8 cellular contexts compared by ENCODE assay signal in genomic region chr13:37868691-37869505, GRCh38. TPM values are rescaled to one million over a fixed set of nuclear protein-coding genes. Genes with fewer than 3 reads are reported as not detected.
DNase-seq lines count a peak whose midpoint lies in the region; ATAC-seq and TF ChIP-seq lines count a peak whose summit lies in the region.
"Had no signal": no experiment of that assay in that cellular context is flagged by ENCODE, and none has a peak within 500 bp of the region (broad histone marks: within the 10 kb centered on the region; RNA-seq: fewer than 3 reads in every experiment).

No MANE protein-coding gene starts in this region.

- no peak for TF ChIP-seq POLR2A in testis (IDR thresholded peaks at IDR 0.05)

- H3K27ac ChIP-seq in dorsolateral prefrontal cortex (peak overlapping the region in 37 of 59 donors; percentile 1 to 77 (median 55)), lower lobe of right lung (peak overlapping the region; percentile 3), testis (no peak overlapping the region)

- peak overlapping the region; percentile 48 to 79 (median 65) for H3K4me3 ChIP-seq in dorsolateral prefrontal cortex
- peak overlapping the region; percentile 48 for H3K4me3 ChIP-seq in lower lobe of right lung
- H3K4me3 ChIP-seq in testis, result peak overlapping the region; percentile 24 to 39

- TF ChIP-seq CTCF in dorsolateral prefrontal cortex (IDR thresholded peaks at IDR 0.05 in 54 of 56, conservative IDR thresholded peaks at IDR 0.05 in 2 of 56; ENCODE audit: low read depth in 1 of 56, partially characterized antibody in 56 of 56), result no peak
- TF ChIP-seq CTCF in lower lobe of right lung (IDR thresholded peaks at IDR 0.05), result no peak
- no peak for TF ChIP-seq CTCF in testis (IDR thresholded peaks at IDR 0.05)

- H3K27me3 ChIP-seq in dorsolateral prefrontal cortex (peaks cover 0 to 12% (median 0%) of the 10 kb centered on the region in 45 donors), lower lobe of right lung (ENCODE audit: low read depth) (peaks cover 28% of the 10 kb centered on the region), testis (no peaks in the 10 kb centered on the region)

- peak; percentile 16 to 28 for ATAC-seq in lower lobe of right lung

- H3K36me3 ChIP-seq in lower lobe of right lung (no peaks in the 10 kb centered on the region), testis (ENCODE audit: low read depth, missing control alignments) (no peaks in the 10 kb centered on the region)

- H3K9me3 ChIP-seq in lower lobe of right lung (no peaks in the 10 kb centered on the region), testis (no peaks in the 10 kb centered on the region)

- DNase-seq in NCI-H748 (lab: John Stamatoyannopoulos, UW; ENCODE audit: unreplicated experiment) (peak; percentile 43), dorsolateral prefrontal cortex (no peak), lower lobe of right lung (no peak), testis (no peak), D341Med (ENCODE audit: low spot score) (no peak), activated gamma-delta T cell (lab: John Stamatoyannopoulos, UW) (no peak)
- DNase-seq in stimulated activated CD4-positive, alpha-beta T cell treated with anti-CD3 and anti-CD28 coated beads, Interleukin-4, amount 100 ng/mL, for 4 hours, result no peak
- DNase-seq: cerebellar nuclear complex had no signal

- intact Hi-C loops in dorsolateral prefrontal cortex (cut with DNase I) (no loop called here), lower lobe of right lung (cut with DNase I) (no loop called here), testis (cut with DNase I; ENCODE audit: low total_unique reads) (no loop called here)

- WGBS in testis, 2 donors, result 12% methylated on average over 24 to 27 of the region's 27 CpGs

- H3K4me1 ChIP-seq in lower lobe of right lung (peaks cover 9% of the 10 kb centered on the region), testis (peaks cover 13% of the 10 kb centered on the region)

RNA-seq across cellular contexts. Expression of gene TRPC4, which starts 0.7 kb away (rescaled TPM):
- 1 to 10 TPM; 1.4 to 8.4 (median 4.9) TPM for total RNA-seq in dorsolateral prefrontal cortex
- total RNA-seq in lower lobe of right lung, result 0.71 TPM
- total RNA-seq in testis, result under 1 TPM in 1 of 2 donors, not detected in 1; 0.06 TPM
- polyA plus RNA-seq in testis (ENCODE audit: insufficient read depth, low read depth, low replicate concordance), result 0.12 TPM

Comparison
In these comparisons a context has a peak if more than half of its experiments do, and no peak if none do; other contexts are left out.
1. H3K27ac ChIP-seq: peak in dorsolateral prefrontal cortex (37 of 59) and lower lobe of right lung (single experiment); none in testis (0 of 2).
2. Peak in every context shown above with its lines, with median percentiles within 50 percentile points of each other: H3K4me3 ChIP-seq.